ENCODE assay signal across 16 cellular contexts in the genomic region with DNA sequence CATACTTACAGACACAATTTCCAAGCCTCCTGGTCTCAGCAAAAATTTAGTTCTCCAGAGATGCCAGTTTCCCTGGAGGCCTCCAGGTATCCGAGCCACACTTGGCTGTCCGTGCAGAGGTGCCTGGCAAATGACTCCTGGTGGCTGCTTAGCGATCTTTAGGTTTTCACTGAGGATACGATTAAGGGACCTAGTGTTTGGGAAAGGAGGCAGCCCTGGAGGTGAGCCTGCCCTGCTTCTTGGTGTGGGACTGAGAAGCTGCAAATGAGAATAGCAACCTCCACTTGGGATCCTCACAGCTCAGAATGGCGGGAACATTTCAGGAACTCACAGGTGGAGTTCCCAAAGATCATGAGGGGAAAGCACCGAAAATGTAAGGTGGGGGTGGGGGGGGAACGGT.
DNase-seq lines count a peak whose midpoint lies in the region; ATAC-seq and TF ChIP-seq lines count a peak whose summit lies in the region.
"Had no signal": no experiment of that assay in that cellular context is flagged by ENCODE, and none has a peak within 500 bp of the region (broad histone marks: within the 10 kb centered on the region; RNA-seq: fewer than 3 reads in every experiment).

No MANE protein-coding gene starts in this region.

- ATAC-seq in GM23338 (peak; percentile 45; the same call in 2 of the 3 replicates), right lobe of liver (no peak), left colon (no peak)
- ATAC-seq: CD8-positive, alpha-beta T cell had no signal

- H3K4me1 Mint-ChIP-seq in GM23338: peaks cover 3% of the 10 kb centered on the region; the same call in 1 of the 3 replicates
- H3K4me1 Mint-ChIP-seq: B cell; CD4-positive, CD25-positive, alpha-beta regulatory T cell had no signal

- H3K9me3 ChIP-seq in right lobe of liver (no peaks in the 10 kb centered on the region), Karpas-422 (ENCODE audit: low read length) (no peaks in the 10 kb centered on the region)
- H3K9me3 ChIP-seq: BLaER1, Caco-2 had no signal

- H3K27ac Mint-ChIP-seq in GM23338: no peak overlapping the region
- H3K27ac Mint-ChIP-seq: B cell; CD4-positive, CD25-positive, alpha-beta regulatory T cell; CD8-positive, alpha-beta T cell had no signal

- peaks cover 11% of the 10 kb centered on the region; the same call in 1 of the 2 replicates for H3K9me2 ChIP-seq in GM23338 (ENCODE audit: insufficient read depth)
- H3K9me2 ChIP-seq in Karpas-422 (replicated peaks; ENCODE audit: insufficient read depth, low read length): no peaks in the 10 kb centered on the region

- H2AFZ ChIP-seq in GM23338: no peak overlapping the region; the same call in 1 of the 2 replicates
- H2AFZ ChIP-seq in Karpas-422 (ENCODE audit: low read length): no peak overlapping the region

- TF ChIP-seq CTCF in GM23338 (conservative IDR thresholded peaks at IDR 0.05; ENCODE audit: low read depth in 2 of 2) (no peak), right lobe of liver (IDR thresholded peaks at IDR 0.05) (no peak)

- H4K20me1 ChIP-seq in GM23338 (replicated peaks; ENCODE audit: insufficient read depth) (no peaks in the 10 kb centered on the region), Karpas-422 (ENCODE audit: insufficient read depth, low read depth, low read length) (no peaks in the 10 kb centered on the region)
- H4K20me1 ChIP-seq: BLaER1 had no signal

- H3K27ac ChIP-seq in GM23338 (ENCODE audit: low read depth) (no peak overlapping the region), right lobe of liver (peak overlapping the region in 2 of 3 donors; percentile 78 to 99), Karpas-422 (ENCODE audit: low read length) (no peak overlapping the region)
- H3K27ac ChIP-seq: BLaER1, C4-2B had no signal

- H3K9me3 Mint-ChIP-seq in GM23338: no peaks in the 10 kb centered on the region
- H3K9me3 Mint-ChIP-seq: CD4-positive, CD25-positive, alpha-beta regulatory T cell; CD8-positive, alpha-beta T cell had no signal

- H3K27me3 Mint-ChIP-seq in GM23338 (ENCODE audit: insufficient read depth, low read depth, poor library complexity): peaks cover 3% of the 10 kb centered on the region

- no peaks in the 10 kb centered on the region for H3K4me1 ChIP-seq in GM23338 (ENCODE audit: insufficient read depth)
- peaks cover 0 to 84% (median 34%) of the 10 kb centered on the region in 4 donors for H3K4me1 ChIP-seq in right lobe of liver
- no peaks in the 10 kb centered on the region for H3K4me1 ChIP-seq in Karpas-422 (ENCODE audit: low read length)

- H3K36me3 Mint-ChIP-seq in GM23338 (ENCODE audit: low read depth): no peaks in the 10 kb centered on the region
- H3K36me3 Mint-ChIP-seq: CD4-positive, CD25-positive, alpha-beta regulatory T cell; CD8-positive, alpha-beta T cell had no signal

- H3K9ac ChIP-seq in Karpas-422 (ENCODE audit: low read length): no peak overlapping the region
- H3K9ac ChIP-seq: BLaER1 had no signal

- no peak overlapping the region for H3K4me3 Mint-ChIP-seq in GM23338
- H3K4me3 Mint-ChIP-seq: B cell; CD4-positive, CD25-positive, alpha-beta regulatory T cell; CD8-positive, alpha-beta T cell had no signal

- H3K4me3 ChIP-seq in GM23338 (no peak overlapping the region), right lobe of liver (no peak overlapping the region), Karpas-422 (ENCODE audit: low read length) (no peak overlapping the region)
- H3K4me3 ChIP-seq: BLaER1 had no signal

- DNase-seq in GM23338 (ENCODE audit: low spot score) (no peak), islet precursor cell (peak; percentile 19), right lobe of liver (no peak), left colon (no peak), SKM-1 treated with dmso at 0.1 percent for 144 hours (lab: John Stamatoyannopoulos, UW; ENCODE audit: unreplicated experiment) (no peak), Karpas-422 (no peak)
- DNase-seq: Caco-2; CD4-positive, CD25-positive, alpha-beta regulatory T cell; CD8-positive, alpha-beta T cell; DMS153; DND-41; H7; HCEC 1CT had no signal

- no peaks in the 10 kb centered on the region for H3K36me3 ChIP-seq in GM23338 (ENCODE audit: insufficient read depth)
- no peaks in the 10 kb centered on the region for H3K36me3 ChIP-seq in right lobe of liver
- H3K36me3 ChIP-seq in Karpas-422 (ENCODE audit: insufficient read depth, low read length): no peaks in the 10 kb centered on the region
- H3K36me3 ChIP-seq: BLaER1 had no signal

- 74% methylated on average over 6 of the region's 7 CpGs for WGBS in right lobe of liver (ENCODE audit: insufficient coverage, low coverage, low lambda C conversion rate, missing lambda C conversion rate)

- no peak overlapping the region for H3K4me2 ChIP-seq in GM23338
- H3K4me2 ChIP-seq in Karpas-422 (ENCODE audit: low read depth, low read length, poor library complexity, severe bottlenecking): no peak overlapping the region

- intact Hi-C loops in right lobe of liver (cut with DNase I): loop anchor here in 1 of 2 donors (5.0 kb wide), 1 partner anchor 36 kb away; no protein-coding TSS in a partner anchor
- intact Hi-C loops in left colon (cut with DNase I, micrococcal nuclease): no loop called here

- H3K79me2 ChIP-seq in GM23338 (replicated peaks; ENCODE audit: insufficient read depth) (no peaks in the 10 kb centered on the region), Karpas-422 (ENCODE audit: low read length) (no peaks in the 10 kb centered on the region)

- H3K27me3 ChIP-seq in GM23338 (ENCODE audit: insufficient read depth): no peaks in the 10 kb centered on the region
- H3K27me3 ChIP-seq in right lobe of liver: no peaks in the 10 kb centered on the region
- H3K27me3 ChIP-seq in Karpas-422 (ENCODE audit: low read length): no peaks in the 10 kb centered on the region
- H3K27me3 ChIP-seq: BLaER1 had no signal

- no peak for TF ChIP-seq POLR2A in right lobe of liver (IDR thresholded peaks at IDR 0.05)

- no peaks in the 10 kb centered on the region for H3F3A ChIP-seq in GM23338 (replicated peaks; ENCODE audit: low read depth)

TF ChIP-seq in GM23338, 12 proteins besides CTCF, POLR2A, EP300 and RAD21 (continues in another document):
- TF ChIP-seq, protein P1, sequence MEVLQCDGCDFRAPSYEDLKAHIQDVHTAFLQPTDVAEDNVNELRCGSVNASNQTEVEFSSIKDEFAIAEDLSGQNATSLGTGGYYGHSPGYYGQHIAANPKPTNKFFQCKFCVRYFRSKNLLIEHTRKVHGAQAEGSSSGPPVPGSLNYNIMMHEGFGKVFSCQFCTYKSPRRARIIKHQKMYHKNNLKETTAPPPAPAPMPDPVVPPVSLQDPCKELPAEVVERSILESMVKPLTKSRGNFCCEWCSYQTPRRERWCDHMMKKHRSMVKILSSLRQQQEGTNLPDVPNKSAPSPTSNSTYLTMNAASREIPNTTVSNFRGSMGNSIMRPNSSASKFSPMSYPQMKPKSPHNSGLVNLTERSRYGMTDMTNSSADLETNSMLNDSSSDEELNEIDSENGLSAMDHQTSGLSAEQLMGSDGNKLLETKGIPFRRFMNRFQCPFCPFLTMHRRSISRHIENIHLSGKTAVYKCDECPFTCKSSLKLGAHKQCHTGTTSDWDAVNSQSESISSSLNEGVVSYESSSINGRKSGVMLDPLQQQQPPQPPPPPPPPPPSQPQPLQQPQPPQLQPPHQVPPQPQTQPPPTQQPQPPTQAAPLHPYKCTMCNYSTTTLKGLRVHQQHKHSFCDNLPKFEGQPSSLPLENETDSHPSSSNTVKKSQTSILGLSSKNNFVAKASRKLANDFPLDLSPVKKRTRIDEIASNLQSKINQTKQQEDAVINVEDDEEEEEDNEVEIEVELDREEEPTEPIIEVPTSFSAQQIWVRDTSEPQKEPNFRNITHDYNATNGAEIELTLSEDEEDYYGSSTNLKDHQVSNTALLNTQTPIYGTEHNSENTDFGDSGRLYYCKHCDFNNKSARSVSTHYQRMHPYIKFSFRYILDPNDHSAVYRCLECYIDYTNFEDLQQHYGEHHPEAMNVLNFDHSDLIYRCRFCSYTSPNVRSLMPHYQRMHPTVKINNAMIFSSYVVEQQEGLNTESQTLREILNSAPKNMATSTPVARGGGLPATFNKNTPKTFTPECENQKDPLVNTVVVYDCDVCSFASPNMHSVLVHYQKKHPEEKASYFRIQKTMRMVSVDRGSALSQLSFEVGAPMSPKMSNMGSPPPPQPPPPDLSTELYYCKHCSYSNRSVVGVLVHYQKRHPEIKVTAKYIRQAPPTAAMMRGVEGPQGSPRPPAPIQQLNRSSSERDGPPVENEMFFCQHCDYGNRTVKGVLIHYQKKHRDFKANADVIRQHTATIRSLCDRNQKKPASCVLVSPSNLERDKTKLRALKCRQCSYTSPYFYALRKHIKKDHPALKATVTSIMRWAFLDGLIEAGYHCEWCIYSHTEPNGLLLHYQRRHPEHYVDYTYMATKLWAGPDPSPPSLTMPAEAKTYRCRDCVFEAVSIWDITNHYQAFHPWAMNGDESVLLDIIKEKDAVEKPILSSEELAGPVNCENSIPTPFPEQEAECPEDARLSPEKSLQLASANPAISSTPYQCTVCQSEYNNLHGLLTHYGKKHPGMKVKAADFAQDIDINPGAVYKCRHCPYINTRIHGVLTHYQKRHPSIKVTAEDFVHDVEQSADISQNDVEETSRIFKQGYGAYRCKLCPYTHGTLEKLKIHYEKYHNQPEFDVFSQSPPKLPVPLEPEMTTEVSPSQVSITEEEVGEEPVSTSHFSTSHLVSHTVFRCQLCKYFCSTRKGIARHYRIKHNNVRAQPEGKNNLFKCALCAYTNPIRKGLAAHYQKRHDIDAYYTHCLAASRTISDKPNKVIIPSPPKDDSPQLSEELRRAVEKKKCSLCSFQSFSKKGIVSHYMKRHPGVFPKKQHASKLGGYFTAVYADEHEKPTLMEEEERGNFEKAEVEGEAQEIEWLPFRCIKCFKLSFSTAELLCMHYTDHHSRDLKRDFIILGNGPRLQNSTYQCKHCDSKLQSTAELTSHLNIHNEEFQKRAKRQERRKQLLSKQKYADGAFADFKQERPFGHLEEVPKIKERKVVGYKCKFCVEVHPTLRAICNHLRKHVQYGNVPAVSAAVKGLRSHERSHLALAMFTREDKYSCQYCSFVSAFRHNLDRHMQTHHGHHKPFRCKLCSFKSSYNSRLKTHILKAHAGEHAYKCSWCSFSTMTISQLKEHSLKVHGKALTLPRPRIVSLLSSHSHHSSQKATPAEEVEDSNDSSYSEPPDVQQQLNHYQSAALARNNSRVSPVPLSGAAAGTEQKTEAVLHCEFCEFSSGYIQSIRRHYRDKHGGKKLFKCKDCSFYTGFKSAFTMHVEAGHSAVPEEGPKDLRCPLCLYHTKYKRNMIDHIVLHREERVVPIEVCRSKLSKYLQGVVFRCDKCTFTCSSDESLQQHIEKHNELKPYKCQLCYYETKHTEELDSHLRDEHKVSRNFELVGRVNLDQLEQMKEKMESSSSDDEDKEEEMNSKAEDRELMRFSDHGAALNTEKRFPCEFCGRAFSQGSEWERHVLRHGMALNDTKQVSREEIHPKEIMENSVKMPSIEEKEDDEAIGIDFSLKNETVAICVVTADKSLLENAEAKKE (CRISPR knock-in tag; IDR thresholded peaks at IDR 0.05): no peak
- TF ChIP-seq ZNF114 (CRISPR knock-in tag; IDR thresholded peaks at IDR 0.05): no peak
- TF ChIP-seq JUNB (IDR thresholded peaks at IDR 0.05; ENCODE audit: unreplicated experiment): no peak

Comparison
In these comparisons a context has a peak if more than half of its experiments do, and no peak if none do; other contexts are left out.
1. H3K27ac ChIP-seq: peak in right lobe of liver (2 of 3); none in GM23338 (single experiment) and Karpas-422 (single experiment).